Comparison of ENCODE assay signal across 1 cellular context in the genomic region with DNA sequence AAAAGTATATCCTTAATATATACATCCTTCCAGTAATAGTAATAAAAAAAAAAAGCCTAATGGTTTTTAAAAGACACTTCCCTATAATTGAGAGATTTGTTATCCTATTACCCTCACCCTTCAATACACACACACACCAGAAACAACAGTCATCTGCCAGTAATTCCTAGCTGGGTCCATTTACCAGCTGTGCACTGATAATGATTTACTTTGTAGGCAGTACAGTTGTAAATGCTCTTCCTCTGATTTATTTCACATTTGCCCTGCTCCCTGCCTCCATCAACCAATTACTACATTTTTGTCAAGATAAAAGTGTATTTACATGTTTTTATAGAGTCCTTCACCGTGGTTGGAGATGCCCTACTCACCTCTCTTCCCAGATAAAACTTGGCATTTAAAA.
TF ChIP-seq lines count a peak whose summit lies in the region.

No MANE protein-coding gene starts in this region.

TF ChIP-seq in WTC11, 78 proteins besides CTCF, POLR2A, EP300 and RAD21 (continued from another document):
- TF ChIP-seq, protein P1, sequence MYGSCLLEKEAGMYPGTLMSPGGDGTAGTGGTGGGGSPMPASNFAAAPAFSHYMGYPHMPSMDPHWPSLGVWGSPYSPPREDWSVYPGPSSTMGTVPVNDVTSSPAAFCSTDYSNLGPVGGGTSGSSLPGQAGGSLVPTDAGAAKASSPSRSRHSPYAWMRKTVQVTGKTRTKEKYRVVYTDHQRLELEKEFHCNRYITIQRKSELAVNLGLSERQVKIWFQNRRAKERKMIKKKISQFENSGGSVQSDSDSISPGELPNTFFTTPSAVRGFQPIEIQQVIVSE (CRISPR knock-in tag; IDR thresholded peaks at IDR 0.05; ENCODE audit: borderline replicate concordance), result no peak
- TF ChIP-seq EMX1 (CRISPR knock-in tag; IDR thresholded peaks at IDR 0.05), result no peak
- TF ChIP-seq, protein P2, sequence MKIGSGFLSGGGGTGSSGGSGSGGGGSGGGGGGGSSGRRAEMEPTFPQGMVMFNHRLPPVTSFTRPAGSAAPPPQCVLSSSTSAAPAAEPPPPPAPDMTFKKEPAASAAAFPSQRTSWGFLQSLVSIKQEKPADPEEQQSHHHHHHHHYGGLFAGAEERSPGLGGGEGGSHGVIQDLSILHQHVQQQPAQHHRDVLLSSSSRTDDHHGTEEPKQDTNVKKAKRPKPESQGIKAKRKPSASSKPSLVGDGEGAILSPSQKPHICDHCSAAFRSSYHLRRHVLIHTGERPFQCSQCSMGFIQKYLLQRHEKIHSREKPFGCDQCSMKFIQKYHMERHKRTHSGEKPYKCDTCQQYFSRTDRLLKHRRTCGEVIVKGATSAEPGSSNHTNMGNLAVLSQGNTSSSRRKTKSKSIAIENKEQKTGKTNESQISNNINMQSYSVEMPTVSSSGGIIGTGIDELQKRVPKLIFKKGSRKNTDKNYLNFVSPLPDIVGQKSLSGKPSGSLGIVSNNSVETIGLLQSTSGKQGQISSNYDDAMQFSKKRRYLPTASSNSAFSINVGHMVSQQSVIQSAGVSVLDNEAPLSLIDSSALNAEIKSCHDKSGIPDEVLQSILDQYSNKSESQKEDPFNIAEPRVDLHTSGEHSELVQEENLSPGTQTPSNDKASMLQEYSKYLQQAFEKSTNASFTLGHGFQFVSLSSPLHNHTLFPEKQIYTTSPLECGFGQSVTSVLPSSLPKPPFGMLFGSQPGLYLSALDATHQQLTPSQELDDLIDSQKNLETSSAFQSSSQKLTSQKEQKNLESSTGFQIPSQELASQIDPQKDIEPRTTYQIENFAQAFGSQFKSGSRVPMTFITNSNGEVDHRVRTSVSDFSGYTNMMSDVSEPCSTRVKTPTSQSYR (CRISPR knock-in tag; IDR thresholded peaks at IDR 0.05), result no peak
- no peak for TF ChIP-seq SOX15 (CRISPR knock-in tag; IDR thresholded peaks at IDR 0.05)
- TF ChIP-seq TEAD1 (CRISPR knock-in tag; IDR thresholded peaks at IDR 0.05), result no peak
- TF ChIP-seq ZNF263 (CRISPR knock-in tag; IDR thresholded peaks at IDR 0.05; ENCODE audit: low read depth), result no peak
- TF ChIP-seq RORB (CRISPR knock-in tag; IDR thresholded peaks at IDR 0.05), result no peak
- no peak for TF ChIP-seq MYBL2 (CRISPR knock-in tag; IDR thresholded peaks at IDR 0.05)
- TF ChIP-seq, protein P3, sequence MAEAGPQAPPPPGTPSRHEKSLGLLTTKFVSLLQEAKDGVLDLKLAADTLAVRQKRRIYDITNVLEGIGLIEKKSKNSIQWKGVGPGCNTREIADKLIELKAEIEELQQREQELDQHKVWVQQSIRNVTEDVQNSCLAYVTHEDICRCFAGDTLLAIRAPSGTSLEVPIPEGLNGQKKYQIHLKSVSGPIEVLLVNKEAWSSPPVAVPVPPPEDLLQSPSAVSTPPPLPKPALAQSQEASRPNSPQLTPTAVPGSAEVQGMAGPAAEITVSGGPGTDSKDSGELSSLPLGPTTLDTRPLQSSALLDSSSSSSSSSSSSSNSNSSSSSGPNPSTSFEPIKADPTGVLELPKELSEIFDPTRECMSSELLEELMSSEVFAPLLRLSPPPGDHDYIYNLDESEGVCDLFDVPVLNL (CRISPR knock-in tag; IDR thresholded peaks at IDR 0.05; ENCODE audit: borderline replicate concordance, low read depth), result no peak
- TF ChIP-seq, protein P4, sequence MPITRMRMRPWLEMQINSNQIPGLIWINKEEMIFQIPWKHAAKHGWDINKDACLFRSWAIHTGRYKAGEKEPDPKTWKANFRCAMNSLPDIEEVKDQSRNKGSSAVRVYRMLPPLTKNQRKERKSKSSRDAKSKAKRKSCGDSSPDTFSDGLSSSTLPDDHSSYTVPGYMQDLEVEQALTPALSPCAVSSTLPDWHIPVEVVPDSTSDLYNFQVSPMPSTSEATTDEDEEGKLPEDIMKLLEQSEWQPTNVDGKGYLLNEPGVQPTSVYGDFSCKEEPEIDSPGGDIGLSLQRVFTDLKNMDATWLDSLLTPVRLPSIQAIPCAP (CRISPR knock-in tag; IDR thresholded peaks at IDR 0.05), result no peak
- TF ChIP-seq, protein P5, sequence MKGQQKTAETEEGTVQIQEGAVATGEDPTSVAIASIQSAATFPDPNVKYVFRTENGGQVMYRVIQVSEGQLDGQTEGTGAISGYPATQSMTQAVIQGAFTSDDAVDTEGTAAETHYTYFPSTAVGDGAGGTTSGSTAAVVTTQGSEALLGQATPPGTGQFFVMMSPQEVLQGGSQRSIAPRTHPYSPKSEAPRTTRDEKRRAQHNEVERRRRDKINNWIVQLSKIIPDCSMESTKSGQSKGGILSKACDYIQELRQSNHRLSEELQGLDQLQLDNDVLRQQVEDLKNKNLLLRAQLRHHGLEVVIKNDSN (CRISPR knock-in tag; IDR thresholded peaks at IDR 0.05), result no peak
- TF ChIP-seq MXD4 (CRISPR knock-in tag; IDR thresholded peaks at IDR 0.05; ENCODE audit: borderline replicate concordance), result no peak
- no peak for TF ChIP-seq FOXP1 (CRISPR knock-in tag; IDR thresholded peaks at IDR 0.05; ENCODE audit: borderline replicate concordance)
- TF ChIP-seq ZNF232 (CRISPR knock-in tag; IDR thresholded peaks at IDR 0.05), result no peak
